Comparison of ENCODE assay signal across 15 cellular contexts in the genomic region with DNA sequence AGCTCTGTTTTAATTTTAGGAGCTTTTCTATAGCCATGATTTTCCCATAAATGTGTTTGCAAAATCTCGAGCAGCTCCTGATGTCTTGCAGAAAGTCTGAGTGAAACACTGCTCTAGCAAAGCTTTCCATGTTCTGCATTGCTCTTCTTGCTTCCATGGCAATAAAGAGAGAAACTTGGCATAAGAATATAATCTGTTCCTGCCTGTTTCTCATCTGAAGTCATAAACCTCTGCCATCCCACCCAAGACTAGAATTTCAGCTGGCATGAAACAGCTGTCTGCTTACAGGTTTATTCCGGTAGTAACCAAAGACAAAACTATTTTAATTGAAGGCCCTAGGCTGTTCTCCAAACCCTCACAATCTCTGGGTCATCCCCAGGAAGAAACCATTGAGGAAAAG.
A peak's percentile ranks its signal among the peaks of the same experiment; 100 is the strongest.
DNase-seq lines count a peak whose midpoint lies in the region; ATAC-seq and TF ChIP-seq lines count a peak whose summit lies in the region.
"Had no signal": no experiment of that assay in that cellular context is flagged by ENCODE, and none has a peak within 500 bp of the region (broad histone marks: within the 10 kb centered on the region; RNA-seq: fewer than 3 reads in every experiment).

No MANE protein-coding gene starts in this region.

- H3K36me3 ChIP-seq in SJCRH30, result 0 out of 2 replicates have a peak, but pooled peaks cover 3% of the 10 kb centered on the region
- H3K36me3 ChIP-seq in right atrium auricular region, result no peaks in the 10 kb centered on the region
- no peaks in the 10 kb centered on the region for H3K36me3 ChIP-seq in rectal smooth muscle tissue (ENCODE audit: control insufficient read depth, insufficient read depth, low read length)

- H3K4me3 ChIP-seq in SJCRH30 (no peak overlapping the region), right atrium auricular region (no peak overlapping the region), rectal smooth muscle tissue (ENCODE audit: low read length) (no peak overlapping the region)
- H3K4me3 ChIP-seq: BLaER1 treated with 17β-estradiol and CSF1 and Interleukin-3, amounts not matched to agents 10 nM and 100 nM had no signal

- H3K4me1 ChIP-seq in SJCRH30 (peaks cover 32% of the 10 kb centered on the region), right atrium auricular region (peaks cover 0 to 17% of the 10 kb centered on the region in 2 donors), rectal smooth muscle tissue (ENCODE audit: control insufficient read depth, insufficient read depth, low read length) (peaks cover 21% of the 10 kb centered on the region)

- H3K9me3 ChIP-seq in SJCRH30 (replicated peaks) (no peaks in the 10 kb centered on the region), right atrium auricular region (no peaks in the 10 kb centered on the region)

- H3K9ac ChIP-seq in rectal smooth muscle tissue (ENCODE audit: low read length), result no peak overlapping the region
- H3K9ac ChIP-seq: BLaER1 treated with 17β-estradiol and CSF1 and Interleukin-3, amounts not matched to agents 10 nM and 100 nM had no signal

- H3K27ac ChIP-seq in SJCRH30 (peak overlapping the region; percentile 54; the same call in 1 of the 2 replicates), right atrium auricular region (peak overlapping the region; percentile 13 to 63), rectal smooth muscle tissue (ENCODE audit: low read depth, low read length) (peak overlapping the region; percentile 88)
- H3K27ac ChIP-seq: BLaER1 treated with 17β-estradiol and CSF1 and Interleukin-3, amounts not matched to agents 10 nM and 100 nM had no signal

- ATAC-seq in HG03135 (IDR thresholded peaks at IDR 0.05; ENCODE audit: unreplicated experiment), result no peak
- no peak for ATAC-seq in HG03457 (IDR thresholded peaks at IDR 0.05; ENCODE audit: unreplicated experiment)
- ATAC-seq: natural killer cell had no signal

- H3K27me3 ChIP-seq in SJCRH30 (no peaks in the 10 kb centered on the region), right atrium auricular region (no peaks in the 10 kb centered on the region), rectal smooth muscle tissue (ENCODE audit: control insufficient read depth, insufficient read depth, low read length) (no peaks in the 10 kb centered on the region)

- peak; percentile 37 for DNase-seq in AG09319 (ENCODE audit: extremely low read depth, low read depth)
- peak; percentile 60 to 78 for DNase-seq in SJCRH30
- DNase-seq in right atrium auricular region (ENCODE audit: low spot score), result no peak
- no peak for DNase-seq in GM10266 (ENCODE audit: extremely low spot score)
- no peak for DNase-seq in ecto neural progenitor cell (ENCODE audit: low spot score)
- DNase-seq: activated naive CD4-positive, alpha-beta T cell treated with anti-CD3 and anti-CD28 coated beads for 36 hours; natural killer cell; NCI-H1417 treated with DMSO at 0.1 percent for 48 hours; NCI-H748 treated with DMSO at 0.1 percent for 48 hours; SIG-M5; stimulated activated CD4-positive, alpha-beta T cell treated with anti-CD3 and anti-CD28 coated beads, Interleukin-12 subunit alpha, Interleukin-12 subunit beta, amount 100 ng/mL, for 4 hours had no signal

- TF ChIP-seq CTCF in AG09319 (IDR thresholded peaks at IDR 0.05; ENCODE audit: low read depth, low read length), result no peak
- TF ChIP-seq CTCF in right atrium auricular region (IDR thresholded peaks at IDR 0.05), result no peak
- TF ChIP-seq CTCF in GM10266 (IDR thresholded peaks at IDR 0.05; ENCODE audit: control insufficient read depth, insufficient read depth, low read depth, missing control alignments), result no peak

Comparison
In these comparisons a context has a peak if more than half of its experiments do, and no peak if none do; other contexts are left out.
1. DNase-seq: peak in AG09319 (single experiment) and SJCRH30 (2 of 2); none in right atrium auricular region (single experiment), GM10266 (single experiment) and ecto neural progenitor cell (single experiment).
2. H3K27ac ChIP-seq: peak in every context shown above with its lines; median percentile 88 in rectal smooth muscle tissue; 54 in SJCRH30; 38 in right atrium auricular region.